In the genomic region with DNA sequence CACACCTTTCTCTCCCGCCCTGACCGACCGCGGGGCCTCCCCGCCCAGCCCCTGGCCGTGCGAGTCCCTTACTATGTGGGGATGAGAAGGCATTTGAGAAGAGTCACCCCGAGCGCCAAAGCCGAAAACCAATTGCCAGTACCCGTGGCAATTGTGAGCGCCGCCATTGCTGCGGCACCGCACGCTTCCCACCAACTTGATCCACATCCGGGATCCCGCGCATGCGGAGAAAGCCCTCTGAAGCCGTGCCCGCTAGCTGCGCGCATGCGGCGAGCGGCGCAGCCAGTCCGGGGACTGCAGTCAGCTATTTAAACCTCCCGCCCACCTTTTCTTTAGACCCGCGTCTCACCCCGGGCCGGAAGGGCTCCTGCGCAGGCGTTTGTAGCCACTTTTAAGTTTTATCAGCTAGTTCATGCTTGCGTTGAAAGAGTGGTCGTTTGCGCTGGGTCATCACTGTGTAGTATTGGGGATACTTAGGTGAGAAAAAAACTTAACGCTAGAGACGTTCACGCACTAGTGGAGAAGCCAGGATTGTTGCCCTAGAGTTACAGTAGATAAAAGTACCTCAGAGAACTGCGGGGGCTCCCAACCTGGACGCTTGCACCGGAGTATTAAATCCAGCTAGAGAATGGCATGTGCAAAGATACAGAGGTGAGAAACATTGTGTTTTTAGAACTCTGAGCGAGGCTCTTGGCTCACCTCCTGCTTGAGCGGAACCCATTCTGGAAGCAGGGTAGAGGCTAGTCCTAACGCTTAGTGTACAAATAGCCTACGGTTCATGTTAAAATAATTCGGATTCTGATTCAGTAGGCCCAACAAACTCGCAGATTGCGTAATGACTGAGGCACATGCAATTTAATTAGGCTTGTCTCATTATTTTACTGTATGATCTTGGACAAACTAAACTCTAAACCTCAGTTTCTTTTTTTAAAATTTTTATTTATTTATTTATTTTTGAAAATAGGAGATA, we compare ENCODE assay signal across 1 cellular context.
TF ChIP-seq lines count a peak whose summit lies in the region.

A gene (minus strand): TSS at position 205 of the 970 bp plus-strand sequence. CDS start 38 bp downstream, at position 167.

TF ChIP-seq in K562, 482 proteins besides CTCF, POLR2A, EP300 and RAD21 (continued from another document and continues in another):
- TF ChIP-seq, protein P1, sequence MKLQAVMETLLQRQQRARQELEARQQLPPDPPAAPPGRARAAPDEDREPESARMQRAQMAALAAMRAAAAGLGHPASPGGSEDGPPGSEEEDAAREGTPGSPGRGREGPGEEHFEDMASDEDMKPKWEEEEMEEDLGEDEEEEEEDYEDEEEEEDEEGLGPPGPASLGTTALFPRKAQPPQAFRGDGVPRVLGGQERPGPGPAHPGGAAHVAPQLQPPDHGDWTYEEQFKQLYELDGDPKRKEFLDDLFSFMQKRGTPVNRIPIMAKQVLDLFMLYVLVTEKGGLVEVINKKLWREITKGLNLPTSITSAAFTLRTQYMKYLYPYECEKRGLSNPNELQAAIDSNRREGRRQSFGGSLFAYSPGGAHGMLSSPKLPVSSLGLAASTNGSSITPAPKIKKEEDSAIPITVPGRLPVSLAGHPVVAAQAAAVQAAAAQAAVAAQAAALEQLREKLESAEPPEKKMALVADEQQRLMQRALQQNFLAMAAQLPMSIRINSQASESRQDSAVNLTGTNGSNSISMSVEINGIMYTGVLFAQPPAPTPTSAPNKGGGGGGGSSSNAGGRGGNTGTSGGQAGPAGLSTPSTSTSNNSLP (IDR thresholded peaks at IDR 0.05; ENCODE audit: borderline replicate concordance, low read depth, low read length), result no peak
- TF ChIP-seq ZNF764 (CRISPR knock-in tag; IDR thresholded peaks at IDR 0.05; ENCODE audit: low read depth), result no peak
- no peak for TF ChIP-seq SRSF3 (IDR thresholded peaks at IDR 0.05; ENCODE audit: insufficient read depth, low read length)
- TF ChIP-seq ARHGAP35 (IDR thresholded peaks at IDR 0.05; ENCODE audit: partially characterized antibody), result no peak
- TF ChIP-seq, protein P2, sequence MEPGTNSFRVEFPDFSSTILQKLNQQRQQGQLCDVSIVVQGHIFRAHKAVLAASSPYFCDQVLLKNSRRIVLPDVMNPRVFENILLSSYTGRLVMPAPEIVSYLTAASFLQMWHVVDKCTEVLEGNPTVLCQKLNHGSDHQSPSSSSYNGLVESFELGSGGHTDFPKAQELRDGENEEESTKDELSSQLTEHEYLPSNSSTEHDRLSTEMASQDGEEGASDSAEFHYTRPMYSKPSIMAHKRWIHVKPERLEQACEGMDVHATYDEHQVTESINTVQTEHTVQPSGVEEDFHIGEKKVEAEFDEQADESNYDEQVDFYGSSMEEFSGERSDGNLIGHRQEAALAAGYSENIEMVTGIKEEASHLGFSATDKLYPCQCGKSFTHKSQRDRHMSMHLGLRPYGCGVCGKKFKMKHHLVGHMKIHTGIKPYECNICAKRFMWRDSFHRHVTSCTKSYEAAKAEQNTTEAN (CRISPR knock-in tag; IDR thresholded peaks at IDR 0.05), result 0 out of 2 replicates have a peak, but pooled peaks have one; percentile 13
- peak; percentile 68; the same call in 1 of the 2 replicates for TF ChIP-seq HDAC8 (tag; IDR thresholded peaks at IDR 0.05)
- no peak for TF ChIP-seq KDM1A (IDR thresholded peaks at IDR 0.05)
- TF ChIP-seq, protein P3, sequence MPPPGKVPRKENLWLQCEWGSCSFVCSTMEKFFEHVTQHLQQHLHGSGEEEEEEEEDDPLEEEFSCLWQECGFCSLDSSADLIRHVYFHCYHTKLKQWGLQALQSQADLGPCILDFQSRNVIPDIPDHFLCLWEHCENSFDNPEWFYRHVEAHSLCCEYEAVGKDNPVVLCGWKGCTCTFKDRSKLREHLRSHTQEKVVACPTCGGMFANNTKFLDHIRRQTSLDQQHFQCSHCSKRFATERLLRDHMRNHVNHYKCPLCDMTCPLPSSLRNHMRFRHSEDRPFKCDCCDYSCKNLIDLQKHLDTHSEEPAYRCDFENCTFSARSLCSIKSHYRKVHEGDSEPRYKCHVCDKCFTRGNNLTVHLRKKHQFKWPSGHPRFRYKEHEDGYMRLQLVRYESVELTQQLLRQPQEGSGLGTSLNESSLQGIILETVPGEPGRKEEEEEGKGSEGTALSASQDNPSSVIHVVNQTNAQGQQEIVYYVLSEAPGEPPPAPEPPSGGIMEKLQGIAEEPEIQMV (tag; conservative IDR thresholded peaks at IDR 0.05; ENCODE audit: low read depth), result no peak
- TF ChIP-seq SP2 (IDR thresholded peaks at IDR 0.05; ENCODE audit: extremely low read depth, low read depth, low read length, poor library complexity, severe bottlenecking), result no peak
- TF ChIP-seq, protein P4, sequence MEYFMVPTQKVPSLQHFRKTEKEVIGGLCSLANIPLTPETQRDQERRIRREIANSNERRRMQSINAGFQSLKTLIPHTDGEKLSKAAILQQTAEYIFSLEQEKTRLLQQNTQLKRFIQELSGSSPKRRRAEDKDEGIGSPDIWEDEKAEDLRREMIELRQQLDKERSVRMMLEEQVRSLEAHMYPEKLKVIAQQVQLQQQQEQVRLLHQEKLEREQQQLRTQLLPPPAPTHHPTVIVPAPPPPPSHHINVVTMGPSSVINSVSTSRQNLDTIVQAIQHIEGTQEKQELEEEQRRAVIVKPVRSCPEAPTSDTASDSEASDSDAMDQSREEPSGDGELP (CRISPR knock-in tag; IDR thresholded peaks at IDR 0.05; ENCODE audit: borderline replicate concordance), result peak; percentile 86; the same call in 1 of the 2 replicates
- TF ChIP-seq ZNF124 (CRISPR knock-in tag; IDR thresholded peaks at IDR 0.05), result no peak
- TF ChIP-seq SAP30 (IDR thresholded peaks at IDR 0.05; ENCODE audit: borderline replicate concordance, insufficient read depth, low read depth, low read length, poor library complexity, severe bottlenecking), result peak; percentile 73
- no peak for TF ChIP-seq RFX5 (IDR thresholded peaks at IDR 0.05; ENCODE audit: low read depth, low read length)
- TF ChIP-seq HDAC3 (IDR thresholded peaks at IDR 0.05; ENCODE audit: borderline replicate concordance, partially characterized antibody), result peak; percentile 80
- no peak for TF ChIP-seq XRCC4 (IDR thresholded peaks at IDR 0.05; ENCODE audit: extremely low read depth, insufficient read depth, insufficient read length)
- no peak for TF ChIP-seq ZNF780A (CRISPR knock-in tag; IDR thresholded peaks at IDR 0.05)
- TF ChIP-seq ELF2 (CRISPR knock-in tag; IDR thresholded peaks at IDR 0.05), result peak; percentile 95
- TF ChIP-seq LARP7 (IDR thresholded peaks at IDR 0.05), result no peak
- TF ChIP-seq BACH1 (tag; IDR thresholded peaks at IDR 0.05), result peak; percentile 65; the same call in 1 of the 2 replicates
- TF ChIP-seq NR2C2 (CRISPR knock-in tag; IDR thresholded peaks at IDR 0.05), result peak; percentile 59; the same call in 1 of the 2 replicates
- peak; percentile 98 for TF ChIP-seq NR2C2 (tag; IDR thresholded peaks at IDR 0.05)
- peak; percentile 89; the same call in 1 of the 2 replicates for TF ChIP-seq LCOR (CRISPR knock-in tag; IDR thresholded peaks at IDR 0.05)
- TF ChIP-seq CXXC5 (CRISPR knock-in tag; IDR thresholded peaks at IDR 0.05), result peak; percentile 88
- TF ChIP-seq ZNF184 (CRISPR knock-in tag; IDR thresholded peaks at IDR 0.05), result no peak
- no peak for TF ChIP-seq ZNF561 (CRISPR knock-in tag; conservative IDR thresholded peaks at IDR 0.05)
- TF ChIP-seq MED1 (CRISPR knock-in tag; IDR thresholded peaks at IDR 0.05; ENCODE audit: borderline replicate concordance), result no peak
- TF ChIP-seq HNRNPUL1 (IDR thresholded peaks at IDR 0.05; ENCODE audit: low read length), result no peak
- no peak for TF ChIP-seq ARID2 (IDR thresholded peaks at IDR 0.05)
- TF ChIP-seq LEF1 (IDR thresholded peaks at IDR 0.05), result no peak
- TF ChIP-seq FOXM1 (IDR thresholded peaks at IDR 0.05; ENCODE audit: low read depth), result peak; percentile 67; the same call in 1 of the 2 replicates
- TF ChIP-seq FOXM1 (CRISPR knock-in tag; IDR thresholded peaks at IDR 0.05; ENCODE audit: low read depth), result no peak
- TF ChIP-seq ZBTB1 (CRISPR knock-in tag; IDR thresholded peaks at IDR 0.05; ENCODE audit: borderline replicate concordance, low read depth), result no peak
- TF ChIP-seq NR1H2 (CRISPR knock-in tag; IDR thresholded peaks at IDR 0.05), result no peak
- peak; percentile 62 for TF ChIP-seq RBM39 (optimal IDR thresholded peaks at IDR 0.05; ENCODE audit: low read depth, low read length)
- TF ChIP-seq, protein P5, sequence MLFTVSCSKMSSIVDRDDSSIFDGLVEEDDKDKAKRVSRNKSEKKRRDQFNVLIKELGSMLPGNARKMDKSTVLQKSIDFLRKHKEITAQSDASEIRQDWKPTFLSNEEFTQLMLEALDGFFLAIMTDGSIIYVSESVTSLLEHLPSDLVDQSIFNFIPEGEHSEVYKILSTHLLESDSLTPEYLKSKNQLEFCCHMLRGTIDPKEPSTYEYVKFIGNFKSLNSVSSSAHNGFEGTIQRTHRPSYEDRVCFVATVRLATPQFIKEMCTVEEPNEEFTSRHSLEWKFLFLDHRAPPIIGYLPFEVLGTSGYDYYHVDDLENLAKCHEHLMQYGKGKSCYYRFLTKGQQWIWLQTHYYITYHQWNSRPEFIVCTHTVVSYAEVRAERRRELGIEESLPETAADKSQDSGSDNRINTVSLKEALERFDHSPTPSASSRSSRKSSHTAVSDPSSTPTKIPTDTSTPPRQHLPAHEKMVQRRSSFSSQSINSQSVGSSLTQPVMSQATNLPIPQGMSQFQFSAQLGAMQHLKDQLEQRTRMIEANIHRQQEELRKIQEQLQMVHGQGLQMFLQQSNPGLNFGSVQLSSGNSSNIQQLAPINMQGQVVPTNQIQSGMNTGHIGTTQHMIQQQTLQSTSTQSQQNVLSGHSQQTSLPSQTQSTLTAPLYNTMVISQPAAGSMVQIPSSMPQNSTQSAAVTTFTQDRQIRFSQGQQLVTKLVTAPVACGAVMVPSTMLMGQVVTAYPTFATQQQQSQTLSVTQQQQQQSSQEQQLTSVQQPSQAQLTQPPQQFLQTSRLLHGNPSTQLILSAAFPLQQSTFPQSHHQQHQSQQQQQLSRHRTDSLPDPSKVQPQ (CRISPR knock-in tag; IDR thresholded peaks at IDR 0.05; ENCODE audit: borderline replicate concordance), result no peak
- no peak for TF ChIP-seq RAD51 (IDR thresholded peaks at IDR 0.05; ENCODE audit: borderline replicate concordance, low read depth)
- TF ChIP-seq ZKSCAN8 (CRISPR knock-in tag; IDR thresholded peaks at IDR 0.05), result no peak
- TF ChIP-seq SMARCC2 (IDR thresholded peaks at IDR 0.05; ENCODE audit: low read depth), result peak; percentile 20; the same call in 1 of the 2 replicates
- TF ChIP-seq, protein P6, sequence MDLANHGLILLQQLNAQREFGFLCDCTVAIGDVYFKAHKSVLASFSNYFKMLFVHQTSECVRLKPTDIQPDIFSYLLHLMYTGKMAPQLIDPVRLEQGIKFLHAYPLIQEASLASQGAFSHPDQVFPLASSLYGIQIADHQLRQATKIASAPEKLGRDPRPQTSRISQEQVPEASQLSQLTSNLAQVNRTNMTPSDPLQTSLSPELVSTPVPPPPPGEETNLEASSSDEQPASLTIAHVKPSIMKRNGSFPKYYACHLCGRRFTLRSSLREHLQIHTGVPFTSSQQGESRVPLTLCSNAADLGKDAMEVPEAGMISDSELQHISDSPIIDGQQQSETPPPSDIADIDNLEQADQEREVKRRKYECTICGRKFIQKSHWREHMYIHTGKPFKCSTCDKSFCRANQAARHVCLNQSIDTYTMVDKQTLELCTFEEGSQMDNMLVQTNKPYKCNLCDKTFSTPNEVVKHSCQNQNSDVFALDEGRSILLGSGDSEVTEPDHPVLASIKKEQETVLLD (IDR thresholded peaks at IDR 0.05), result peak; percentile 97
- TF ChIP-seq BRCA1 (IDR thresholded peaks at IDR 0.05), result no peak
- TF ChIP-seq BRCA1 (CRISPR knock-in tag; IDR thresholded peaks at IDR 0.05), result no peak
- TF ChIP-seq RBBP5 (IDR thresholded peaks at IDR 0.05; ENCODE audit: borderline replicate concordance, insufficient read depth, low read length, poor library complexity, severe bottlenecking), result peak; percentile 65
- TF ChIP-seq TOE1 (IDR thresholded peaks at IDR 0.05; ENCODE audit: borderline replicate concordance), result no peak
- TF ChIP-seq TOE1 (CRISPR knock-in tag; IDR thresholded peaks at IDR 0.05; ENCODE audit: borderline replicate concordance, low read depth), result no peak
- TF ChIP-seq HNRNPK (IDR thresholded peaks at IDR 0.05; ENCODE audit: low read depth, low read length, poor library complexity, severe bottlenecking), result no peak
- TF ChIP-seq, protein P7, sequence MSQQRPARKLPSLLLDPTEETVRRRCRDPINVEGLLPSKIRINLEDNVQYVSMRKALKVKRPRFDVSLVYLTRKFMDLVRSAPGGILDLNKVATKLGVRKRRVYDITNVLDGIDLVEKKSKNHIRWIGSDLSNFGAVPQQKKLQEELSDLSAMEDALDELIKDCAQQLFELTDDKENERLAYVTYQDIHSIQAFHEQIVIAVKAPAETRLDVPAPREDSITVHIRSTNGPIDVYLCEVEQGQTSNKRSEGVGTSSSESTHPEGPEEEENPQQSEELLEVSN (IDR thresholded peaks at IDR 0.05; ENCODE audit: borderline replicate concordance in 1 of 2, extremely low read depth in 1 of 2, insufficient read depth in 1 of 2, insufficient read length in 1 of 2, low read depth in 1 of 2, low read length in 1 of 2, poor library complexity in 1 of 2, severe bottlenecking in 1 of 2), result peak; percentile 98 to 99
- TF ChIP-seq STAT5A (IDR thresholded peaks at IDR 0.05; ENCODE audit: borderline replicate concordance, low read length), result no peak
- TF ChIP-seq PHF20 (IDR thresholded peaks at IDR 0.05; ENCODE audit: partially characterized antibody), result peak; percentile 91
- TF ChIP-seq GATAD2B (IDR thresholded peaks at IDR 0.05; ENCODE audit: borderline replicate concordance), result no peak
- TF ChIP-seq, protein P8, sequence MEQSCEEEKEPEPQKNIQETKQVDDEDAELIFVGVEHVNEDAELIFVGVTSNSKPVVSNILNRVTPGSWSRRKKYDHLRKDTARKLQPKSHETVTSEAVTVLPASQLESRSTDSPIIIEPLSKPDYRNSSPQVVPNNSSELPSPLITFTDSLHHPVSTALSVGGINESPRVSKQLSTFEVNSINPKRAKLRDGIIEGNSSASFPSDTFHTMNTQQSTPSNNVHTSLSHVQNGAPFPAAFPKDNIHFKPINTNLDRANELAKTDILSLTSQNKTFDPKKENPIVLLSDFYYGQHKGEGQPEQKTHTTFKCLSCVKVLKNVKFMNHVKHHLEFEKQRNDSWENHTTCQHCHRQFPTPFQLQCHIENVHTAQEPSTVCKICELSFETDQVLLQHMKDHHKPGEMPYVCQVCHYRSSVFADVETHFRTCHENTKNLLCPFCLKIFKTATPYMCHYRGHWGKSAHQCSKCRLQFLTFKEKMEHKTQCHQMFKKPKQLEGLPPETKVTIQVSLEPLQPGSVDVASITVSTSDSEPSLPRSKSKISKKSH (CRISPR knock-in tag; IDR thresholded peaks at IDR 0.05), result no peak
- TF ChIP-seq, protein P9, sequence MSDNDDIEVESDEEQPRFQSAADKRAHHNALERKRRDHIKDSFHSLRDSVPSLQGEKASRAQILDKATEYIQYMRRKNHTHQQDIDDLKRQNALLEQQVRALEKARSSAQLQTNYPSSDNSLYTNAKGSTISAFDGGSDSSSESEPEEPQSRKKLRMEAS (CRISPR knock-in tag; IDR thresholded peaks at IDR 0.05), result peak; percentile 98
- no peak for TF ChIP-seq ZNF354B (CRISPR knock-in tag; IDR thresholded peaks at IDR 0.05)
- TF ChIP-seq ZNF707 (CRISPR knock-in tag; conservative IDR thresholded peaks at IDR 0.05), result 0 out of 2 replicates have a peak, but pooled peaks have one; percentile 11
- no peak for TF ChIP-seq FOXJ2 (tag; IDR thresholded peaks at IDR 0.05)
- TF ChIP-seq TARDBP (IDR thresholded peaks at IDR 0.05), result no peak
- TF ChIP-seq, protein P10, sequence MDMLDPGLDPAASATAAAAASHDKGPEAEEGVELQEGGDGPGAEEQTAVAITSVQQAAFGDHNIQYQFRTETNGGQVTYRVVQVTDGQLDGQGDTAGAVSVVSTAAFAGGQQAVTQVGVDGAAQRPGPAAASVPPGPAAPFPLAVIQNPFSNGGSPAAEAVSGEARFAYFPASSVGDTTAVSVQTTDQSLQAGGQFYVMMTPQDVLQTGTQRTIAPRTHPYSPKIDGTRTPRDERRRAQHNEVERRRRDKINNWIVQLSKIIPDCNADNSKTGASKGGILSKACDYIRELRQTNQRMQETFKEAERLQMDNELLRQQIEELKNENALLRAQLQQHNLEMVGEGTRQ (CRISPR knock-in tag; IDR thresholded peaks at IDR 0.05), result no peak
